Comparison of ENCODE assay signal across 8 cellular contexts in the genomic region with DNA sequence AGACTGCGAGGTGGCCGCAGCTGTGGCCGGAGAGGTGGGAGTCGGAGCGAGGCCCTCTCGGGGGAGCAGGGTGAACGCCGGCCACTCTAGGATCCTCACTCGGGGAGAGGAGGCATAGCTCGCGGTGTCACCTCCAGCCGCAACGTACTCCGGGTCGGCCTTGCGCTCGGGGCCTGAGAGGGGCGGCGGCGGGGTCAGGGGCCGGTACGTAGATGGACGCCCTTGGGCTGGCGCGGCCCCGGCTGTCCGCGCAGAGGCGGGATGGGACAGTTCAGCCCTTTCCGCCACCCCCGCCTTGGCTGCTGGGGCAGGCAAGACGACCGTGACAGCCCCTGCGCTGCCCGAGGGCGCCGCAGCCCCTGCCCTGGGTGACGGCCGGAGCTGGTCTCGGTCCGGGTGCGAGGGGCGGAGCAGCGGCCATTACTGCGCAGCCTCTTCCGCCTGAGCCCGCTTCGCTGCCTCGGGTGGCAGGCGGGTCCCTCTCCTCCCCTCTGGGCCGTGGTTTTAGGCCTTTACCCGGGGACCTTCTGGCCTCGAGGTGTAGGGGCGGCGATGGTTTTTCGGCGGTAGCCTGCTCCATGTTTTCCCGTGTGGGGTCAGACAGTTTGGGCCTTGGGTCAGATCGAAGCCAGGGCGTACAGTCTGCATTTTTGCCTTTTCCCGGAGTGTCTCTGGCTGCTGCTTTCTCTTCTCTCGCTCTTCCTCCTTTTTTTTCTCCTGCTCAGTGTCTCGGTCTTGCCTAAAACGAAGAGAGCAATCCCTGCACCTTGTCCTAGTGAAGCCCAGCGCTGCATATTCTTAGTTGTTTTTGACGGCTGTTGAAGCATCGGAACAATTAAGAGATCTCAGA. TPM values are rescaled to one million over a fixed set of nuclear protein-coding genes. Genes with fewer than 3 reads are reported as not detected.
DNase-seq lines count a peak whose midpoint lies in the region; ATAC-seq and TF ChIP-seq lines count a peak whose summit lies in the region.

No MANE protein-coding gene starts in this region.

- no peak for TF ChIP-seq EP300 in SK-N-SH (IDR thresholded peaks at IDR 0.05; ENCODE audit: borderline replicate concordance in 1 of 2, low read depth in 1 of 2, low read length in 1 of 2)

- no peak for TF ChIP-seq CTCF in DOHH2 (IDR thresholded peaks at IDR 0.05; ENCODE audit: low read depth, low read length, poor library complexity, severe bottlenecking)
- TF ChIP-seq CTCF in SK-N-SH (IDR thresholded peaks at IDR 0.05), result no peak

- H3K36me3 ChIP-seq in DOHH2 (ENCODE audit: control insufficient read depth, low read length), result no peaks in the 10 kb centered on the region; the same call in 1 of the 2 replicates
- no peaks in the 10 kb centered on the region for H3K36me3 ChIP-seq in HUES48 (ENCODE audit: control insufficient read depth, insufficient read depth, low read length)
- H3K36me3 ChIP-seq in SK-N-SH (replicated peaks in 1 of 2; ENCODE audit: control insufficient read depth in 1 of 2, insufficient read depth in 2 of 2, low read length in 1 of 2), result peaks cover 0 to 4% of the 10 kb centered on the region in 2 experiments
- H3K36me3 ChIP-seq in aorta (ENCODE audit: control insufficient read depth in 1 of 2, insufficient read depth in 2 of 2, low read length in 1 of 2), result no peaks in the 10 kb centered on the region

- CTCF ChIA-PET in SK-N-SH (lab: Yijun Ruan, JAX), result interaction anchor here (0.6 to 1.7 kb wide), 20 partner anchors 8 to 1484 kb away, joined by 3 to 14 read pairs (median 4); partner anchors contain the start of gene MTCL3

- no peaks in the 10 kb centered on the region for H3K27me3 ChIP-seq in DOHH2 (ENCODE audit: control insufficient read depth, low read length)
- no peaks in the 10 kb centered on the region for H3K27me3 ChIP-seq in HUES48 (ENCODE audit: control insufficient read depth, insufficient read depth, low read length)
- H3K27me3 ChIP-seq in SK-N-SH (ENCODE audit: insufficient read depth), result no peaks in the 10 kb centered on the region
- H3K27me3 ChIP-seq in aorta (ENCODE audit: control insufficient read depth in 1 of 2, insufficient read depth in 2 of 2, low read length in 1 of 2), result no peaks in the 10 kb centered on the region

- H3K4me1 Mint-ChIP-seq in activated naive CD4-positive, alpha-beta T cell treated with anti-CD3 and anti-CD28 coated beads, Interleukin-2, amount 50 U/mL, for 24 hours, result peaks cover 51% of the 10 kb centered on the region

- H3K4me1 ChIP-seq in DOHH2 (ENCODE audit: control insufficient read depth, low read length) (peaks cover 24% of the 10 kb centered on the region), HUES48 (ENCODE audit: control insufficient read depth, insufficient read depth, low read length) (peaks cover 25% of the 10 kb centered on the region), SK-N-SH (ENCODE audit: control insufficient read depth in 1 of 2, insufficient read depth in 2 of 2, low read depth in 1 of 2, low read length in 1 of 2) (peaks cover 0 to 5% of the 10 kb centered on the region in 2 experiments; a peak in 2 of 4 replicates), aorta (ENCODE audit: control insufficient read depth in 1 of 2, insufficient read depth in 2 of 2, low read length in 2 of 2) (peaks cover 0 to 1% of the 10 kb centered on the region in 2 donors)

- H3K9me3 Mint-ChIP-seq in activated naive CD4-positive, alpha-beta T cell treated with anti-CD3 and anti-CD28 coated beads, Interleukin-2, amount 50 U/mL, for 24 hours, result no peaks in the 10 kb centered on the region

- peak overlapping the region; percentile 70 for H3K4me2 ChIP-seq in DOHH2 (ENCODE audit: low read length)
- H3K4me2 ChIP-seq in SK-N-SH, result peak overlapping the region; percentile 83

- intact Hi-C loops in Right ventricle myocardium superior (cut with DNase I) (no loop called here), posterior cingulate gyrus (cut with DNase I) (loop anchor here (5.0 kb wide), 1 partner anchor 250 kb away; the partner anchor contains the start of gene MTCL3), aorta (cut with DNase I) (loop anchor here in 1 of 2 donors (5.0 kb wide), 1 partner anchor 35 kb away; no protein-coding TSS in a partner anchor)

- DNase-seq in SK-N-SH (peak; percentile 85), Right ventricle myocardium superior (peak; percentile 77), posterior cingulate gyrus (peak in 8 of 10 donors; percentile 32 to 91 (median 53)), aorta (peak in 1 of 2 donors; percentile 77)

- POLR2A ChIA-PET in SK-N-SH (lab: Yijun Ruan, JAX), result interaction anchor here (0.9 to 2.2 kb wide), 10 partner anchors 9 to 1486 kb away, joined by 3 to 14 read pairs (median 4); partner anchors contain the start of genes MTCL3 and NCOA7

- peaks cover 3% of the 10 kb centered on the region for H3K36me3 Mint-ChIP-seq in activated naive CD4-positive, alpha-beta T cell treated with anti-CD3 and anti-CD28 coated beads, Interleukin-2, amount 50 U/mL, for 24 hours

- peak overlapping the region; percentile 100 for H3K27ac Mint-ChIP-seq in activated naive CD4-positive, alpha-beta T cell treated with anti-CD3 and anti-CD28 coated beads, Interleukin-2, amount 50 U/mL, for 24 hours

- H3K9me3 ChIP-seq in DOHH2 (ENCODE audit: control insufficient read depth, insufficient read depth, low read length), result no peaks in the 10 kb centered on the region
- no peaks in the 10 kb centered on the region for H3K9me3 ChIP-seq in HUES48 (ENCODE audit: control insufficient read depth, insufficient read depth, low read length)
- no peaks in the 10 kb centered on the region for H3K9me3 ChIP-seq in SK-N-SH
- no peaks in the 10 kb centered on the region for H3K9me3 ChIP-seq in aorta (ENCODE audit: control insufficient read depth, low read length)

- under 1% methylated on average over 34 of the region's 67 CpGs for WGBS in SK-N-SH (ENCODE audit: low lambda C conversion rate)
- 0 to 1% methylated on average over 48 to 67 of the region's 67 CpGs for WGBS in aorta, 2 donors

- H3K79me2 ChIP-seq in DOHH2 (ENCODE audit: control insufficient read depth, low read length), result peaks cover 50% of the 10 kb centered on the region
- peaks cover 51% of the 10 kb centered on the region for H3K79me2 ChIP-seq in SK-N-SH (ENCODE audit: insufficient read depth)

- TF ChIP-seq RAD21 in SK-N-SH (IDR thresholded peaks at IDR 0.05; ENCODE audit: low read length), result no peak

- no peaks in the 10 kb centered on the region for H3K9me2 ChIP-seq in DOHH2 (replicated peaks; ENCODE audit: control insufficient read depth, low read length)
- no peaks in the 10 kb centered on the region for H3K9me2 ChIP-seq in SK-N-SH

- H3K4me3 Mint-ChIP-seq in activated naive CD4-positive, alpha-beta T cell treated with anti-CD3 and anti-CD28 coated beads, Interleukin-2, amount 50 U/mL, for 24 hours, result peak overlapping the region; percentile 98

- H4K20me1 ChIP-seq in DOHH2 (ENCODE audit: control insufficient read depth, insufficient read depth, low read depth, low read length), result peaks cover 12% of the 10 kb centered on the region; the same call in 1 of the 2 replicates
- peaks cover 40% of the 10 kb centered on the region for H4K20me1 ChIP-seq in SK-N-SH (ENCODE audit: insufficient read depth)

- ATAC-seq in GM21447 (IDR thresholded peaks at IDR 0.05; ENCODE audit: unreplicated experiment), result peak; percentile 71
- peak; percentile 84 for ATAC-seq in Right ventricle myocardium superior (ENCODE audit: poor library complexity)
- peak; percentile 91 for ATAC-seq in aorta (ENCODE audit: low FRiP score)

- peak overlapping the region; percentile 81 for H3K9ac ChIP-seq in HUES48 (ENCODE audit: low read depth, low read length)
- peak overlapping the region; percentile 85 for H3K9ac ChIP-seq in SK-N-SH

- no peaks in the 10 kb centered on the region for H3K27me3 Mint-ChIP-seq in activated naive CD4-positive, alpha-beta T cell treated with anti-CD3 and anti-CD28 coated beads, Interleukin-2, amount 50 U/mL, for 24 hours

- H3F3A ChIP-seq in DOHH2 (ENCODE audit: control insufficient read depth, insufficient read depth) (peaks cover 8% of the 10 kb centered on the region), SK-N-SH (replicated peaks; ENCODE audit: insufficient read depth) (peaks cover 10% of the 10 kb centered on the region)

- H3K4me3 ChIP-seq in DOHH2 (ENCODE audit: low read length) (peak overlapping the region; percentile 86), HUES48 (ENCODE audit: low read depth, low read length) (peak overlapping the region; percentile 100), SK-N-SH (ENCODE audit: low read depth in 2 of 2, low read length in 1 of 2) (peak overlapping the region; percentile 71 to 96), aorta (ENCODE audit: low read length in 2 of 2) (peak overlapping the region; percentile 83)

- H2AFZ ChIP-seq in SK-N-SH (ENCODE audit: low read depth), result peak overlapping the region; percentile 90

- peak overlapping the region; percentile 84 for H3K27ac ChIP-seq in DOHH2 (ENCODE audit: low read depth, low read length)
- H3K27ac ChIP-seq in HUES48 (ENCODE audit: low read depth, low read length), result peak overlapping the region; percentile 94
- peak overlapping the region; percentile 91 to 98 for H3K27ac ChIP-seq in SK-N-SH (ENCODE audit: low read depth in 2 of 2, low read length in 1 of 2)
- H3K27ac ChIP-seq in aorta (ENCODE audit: low read depth in 1 of 2, low read length in 2 of 2), result peak overlapping the region; percentile 94 to 99

TF ChIP-seq in SK-N-SH, 30 proteins besides CTCF, POLR2A, EP300 and RAD21 (continues in another document):
- no peak for TF ChIP-seq FOSL2 (IDR thresholded peaks at IDR 0.05; ENCODE audit: borderline replicate concordance, low read depth)
- no peak for TF ChIP-seq SMC3 (IDR thresholded peaks at IDR 0.05; ENCODE audit: low read depth, low read length)

RNA-seq across cellular contexts. Expression of gene RNF146, which starts 0.5 kb away (rescaled TPM):
- polyA plus RNA-seq in SK-N-SH (2012; rRNA removed), result 29.2 and 44.3 TPM in 2 replicates
- 28.9 and 31.9 TPM in 2 replicates for polyA plus RNA-seq in SK-N-SH (2012; cell fraction: cytosol; rRNA removed)
- 59.3 and 107 TPM in 2 replicates for polyA plus RNA-seq in SK-N-SH (2012; cell fraction: nucleus; rRNA removed)
- total RNA-seq in Right ventricle myocardium superior, result 47.3 TPM
- total RNA-seq in aorta, result 10 to 100 TPM; 63.9 to 65.2 TPM
- polyA plus RNA-seq in aorta, result 10 to 100 TPM; 60.3 to 60.7 TPM
